8 cellular contexts compared by ENCODE assay signal in genomic region chr10:113087082-113088029, GRCh38.
DNase-seq lines count a peak whose midpoint lies in the region; ATAC-seq and TF ChIP-seq lines count a peak whose summit lies in the region.

No MANE protein-coding gene starts in this region.

- no peak overlapping the region for H3K18ac ChIP-seq in neuronal stem cell (ENCODE audit: low read length)

- H2AK5ac ChIP-seq in neuronal stem cell (ENCODE audit: low read depth, low read length), result no peak overlapping the region

- H2BK120ac ChIP-seq in neuronal stem cell (ENCODE audit: low read depth, low read length), result no peak overlapping the region

- H3K27me3 ChIP-seq in right atrium auricular region (no peaks in the 10 kb centered on the region), neuronal stem cell (ENCODE audit: control insufficient read depth in 3 of 3, insufficient read depth in 3 of 3, low read depth in 1 of 3, low read length in 3 of 3) (no peaks in the 10 kb centered on the region)

- H2BK5ac ChIP-seq in neuronal stem cell (ENCODE audit: low read length), result no peak overlapping the region

- no CpG with 5 or more reads among the region's 11 CpGs for WGBS in neuronal stem cell (ENCODE audit: extremely low coverage in 2 of 2, insufficient read length in 2 of 2, insufficient replicate concordance in 1 of 2), 2 donors

- H3K4me1 ChIP-seq in right atrium auricular region, result peaks cover 0 to 11% of the 10 kb centered on the region in 2 donors
- peaks cover 4 to 8% of the 10 kb centered on the region in 2 donors for H3K4me1 ChIP-seq in neuronal stem cell (ENCODE audit: control insufficient read depth in 2 of 2, insufficient read depth in 1 of 2, low read depth in 1 of 2, low read length in 2 of 2)

- no peak overlapping the region for H2BK12ac ChIP-seq in neuronal stem cell (ENCODE audit: low read length)

- peak overlapping the region; percentile 2 to 18 for H3K27ac ChIP-seq in right atrium auricular region
- no peak overlapping the region for H3K27ac ChIP-seq in neuronal stem cell (replicated peaks; ENCODE audit: low read length)

- H3K9ac ChIP-seq in neuronal stem cell (ENCODE audit: low read depth, low read length, poor library complexity), result no peak overlapping the region

- peaks cover 9% of the 10 kb centered on the region for H3K79me1 ChIP-seq in neuronal stem cell (ENCODE audit: low read depth, low read length)

- TF ChIP-seq CTCF in HFF-Myc (IDR thresholded peaks at IDR 0.05; ENCODE audit: low read depth, low read length, missing control alignments) (no peak), right atrium auricular region (IDR thresholded peaks at IDR 0.05) (no peak)

- H3K9me3 ChIP-seq in right atrium auricular region (no peaks in the 10 kb centered on the region), neuronal stem cell (replicated peaks in 1 of 2; ENCODE audit: control insufficient read depth in 2 of 2, insufficient read depth in 1 of 2, low read depth in 1 of 2, low read length in 2 of 2) (no peaks in the 10 kb centered on the region)

- no peak overlapping the region for H3K4ac ChIP-seq in neuronal stem cell (ENCODE audit: low read length)

- ATAC-seq in stimulated activated naive CD8-positive, alpha-beta T cell treated with anti-CD3 and anti-CD28 coated beads, Interleukin-15, Interleukin-2, amounts not matched to agents 100 U/mL and 50 U/mL, for 24 hours, result peak; percentile 47
- ATAC-seq in GM18870 (IDR thresholded peaks at IDR 0.05; ENCODE audit: unreplicated experiment) (no peak), GM21529 (IDR thresholded peaks at IDR 0.05; ENCODE audit: unreplicated experiment) (no peak), HG02610 (IDR thresholded peaks at IDR 0.05; ENCODE audit: unreplicated experiment) (no peak)

- H3K4me2 ChIP-seq in neuronal stem cell (ENCODE audit: insufficient read depth, low read length, poor library complexity, severe bottlenecking), result no peak overlapping the region

- DNase-seq in HFF-Myc (ENCODE audit: extremely low read depth, low read depth) (peak; percentile 98), UCSD-AML1 (lab: John Stamatoyannopoulos, UW; ENCODE audit: unreplicated experiment) (peak; percentile 31), right atrium auricular region (ENCODE audit: low spot score) (peak; percentile 89), neuronal stem cell (ENCODE audit: low spot score) (no peak)
- DNase-seq in stimulated activated naive CD8-positive, alpha-beta T cell treated with anti-CD3 and anti-CD28 coated beads, Interleukin-15, Interleukin-2, amounts not matched to agents 100 U/mL and 50 U/mL, for 24 hours, result no peak

- no peak overlapping the region for H4K91ac ChIP-seq in neuronal stem cell (ENCODE audit: low read depth, low read length, poor library complexity)

- no peak overlapping the region for H2BK15ac ChIP-seq in neuronal stem cell (ENCODE audit: low read length)

- no peak overlapping the region for H3K4me3 ChIP-seq in HFF-Myc (replicated peaks; ENCODE audit: low read depth, low read length)
- no peak overlapping the region for H3K4me3 ChIP-seq in right atrium auricular region
- no peak overlapping the region for H3K4me3 ChIP-seq in neuronal stem cell (ENCODE audit: low read length in 2 of 2)

- no peak overlapping the region for H3K14ac ChIP-seq in neuronal stem cell (ENCODE audit: low read length)

- H3K23ac ChIP-seq in neuronal stem cell (ENCODE audit: low read depth, low read length, poor library complexity), result no peak overlapping the region

- no peak overlapping the region for H4K8ac ChIP-seq in neuronal stem cell (ENCODE audit: low read depth, low read length)

- H3K36me3 ChIP-seq in right atrium auricular region (no peaks in the 10 kb centered on the region), neuronal stem cell (replicated peaks in 1 of 2; ENCODE audit: control insufficient read depth in 2 of 2, insufficient read depth in 2 of 2, low read length in 2 of 2) (peaks cover 8 to 46% of the 10 kb centered on the region in 2 donors)

- no peak overlapping the region for H2AFZ ChIP-seq in neuronal stem cell (ENCODE audit: low read length)

Comparison
In these comparisons a context has a peak if more than half of its experiments do, and no peak if none do; other contexts are left out.
1. DNase-seq: peak in HFF-Myc (single experiment), UCSD-AML1 (single experiment) and right atrium auricular region (single experiment); none in stimulated activated naive CD8-positive, alpha-beta T cell treated with anti-CD3 and anti-CD28 coated beads, Interleukin-15, Interleukin-2, amounts not matched to agents 100 U/mL and 50 U/mL, for 24 hours (single experiment) and neuronal stem cell (single experiment).